Comparison of ENCODE assay signal across 8 cellular contexts in genomic region chr2:85560812-85561279, GRCh38. TPM values are rescaled to one million over a fixed set of nuclear protein-coding genes. Genes with fewer than 3 reads are reported as not detected.
DNase-seq lines count a peak whose midpoint lies in the region; ATAC-seq and TF ChIP-seq lines count a peak whose summit lies in the region.

No MANE protein-coding gene starts in this region.

- H3K27me3 ChIP-seq in Karpas-422 (ENCODE audit: low read length): no peaks in the 10 kb centered on the region

- H3K27ac Mint-ChIP-seq in natural killer cell: peak overlapping the region; percentile 91 to 95

- peak overlapping the region; percentile 72 for H3K4me3 ChIP-seq in Karpas-422 (ENCODE audit: low read length)
- H3K4me3 ChIP-seq in coronary artery: peak overlapping the region; percentile 89

- H3K9me3 Mint-ChIP-seq in natural killer cell: no peaks in the 10 kb centered on the region

- H3K27me3 Mint-ChIP-seq in natural killer cell (ENCODE audit: low read depth in 2 of 2): no peaks in the 10 kb centered on the region

- peak; percentile 43 for DNase-seq in activated CD4-positive, alpha-beta T cell treated with anti-CD3 and anti-CD28 coated beads for 48 hours
- DNase-seq in activated CD4-positive, alpha-beta T cell treated with anti-CD3 and anti-CD28 coated beads for 1 hour: no peak
- no peak for DNase-seq in Karpas-422
- no peak for DNase-seq in coronary artery (ENCODE audit: low spot score)
- DNase-seq in natural killer cell: no peak
- DNase-seq in NCI-H1105 treated with DMSO at 0.1 percent for 48 hours (lab: John Stamatoyannopoulos, UW): no peak
- DNase-seq in NCI-H2029 (lab: John Stamatoyannopoulos, UW): no peak
- no peak for DNase-seq in SKM-1 treated with dmso at 0.1 percent for 144 hours (lab: John Stamatoyannopoulos, UW; ENCODE audit: unreplicated experiment)

- peaks cover 19 to 24% of the 10 kb centered on the region in 2 donors for H3K4me1 Mint-ChIP-seq in natural killer cell

- H4K20me1 ChIP-seq in Karpas-422 (ENCODE audit: insufficient read depth, low read depth, low read length): no peaks in the 10 kb centered on the region

- peak overlapping the region; percentile 80 for H3K9ac ChIP-seq in Karpas-422 (ENCODE audit: low read length)

- TF ChIP-seq CTCF in coronary artery (IDR thresholded peaks at IDR 0.05) (no peak), natural killer cell (IDR thresholded peaks at IDR 0.05) (no peak)

- peaks cover 29% of the 10 kb centered on the region for H3K4me1 ChIP-seq in Karpas-422 (ENCODE audit: low read length)

- H3K36me3 ChIP-seq in Karpas-422 (ENCODE audit: insufficient read depth, low read length): peaks cover 11% of the 10 kb centered on the region

- no peaks in the 10 kb centered on the region for H3K9me2 ChIP-seq in Karpas-422 (replicated peaks; ENCODE audit: insufficient read depth, low read length)

- no peaks in the 10 kb centered on the region for H3K36me3 Mint-ChIP-seq in natural killer cell

- H3K79me2 ChIP-seq in Karpas-422 (ENCODE audit: low read length): peaks cover 34% of the 10 kb centered on the region

- H2AFZ ChIP-seq in Karpas-422 (ENCODE audit: low read length): no peak overlapping the region

- no peaks in the 10 kb centered on the region for H3K9me3 ChIP-seq in Karpas-422 (ENCODE audit: low read length)

- ATAC-seq in natural killer cell: peak; percentile 13 to 27 (median 14)

- intact Hi-C loops in natural killer cell (cut with micrococcal nuclease): loop anchor here (1.0 to 5.0 kb wide), 4 partner anchors 41 to 232 kb away; partner anchors contain the start of genes C2orf68, ELMOD3, RETSAT and TMEM150A

- peak overlapping the region; percentile 99 for H3K4me2 ChIP-seq in Karpas-422 (ENCODE audit: low read depth, low read length, poor library complexity, severe bottlenecking)

- H3K4me3 Mint-ChIP-seq in natural killer cell: peak overlapping the region; percentile 95

- H3K27ac ChIP-seq in Karpas-422 (ENCODE audit: low read length) (no peak overlapping the region), coronary artery (peak overlapping the region; percentile 79 to 91)

RNA-seq across cellular contexts. Expression of gene GGCX, which starts 0.4 kb away (rescaled TPM):
- 31.6 and 47.0 TPM in 2 replicates for total RNA-seq in Karpas-422 (2014; rRNA removed; shearing (Covaris generic); ENCODE audit: low replicate concordance)
- total RNA-seq in natural killer cell: 10 to 100 TPM; 21.3 to 21.7 (median 21.4) TPM

RNA-seq across cellular contexts. Expression of gene VAMP8, which starts 16.5 kb away (rescaled TPM):
- total RNA-seq in Karpas-422 (2014; rRNA removed; shearing (Covaris generic); ENCODE audit: low replicate concordance): 122 and 141 TPM in 2 replicates
- 100 to 1,000 TPM; 105 to 116 (median 111) TPM for total RNA-seq in natural killer cell

RNA-seq across cellular contexts. Expression of gene MAT2A, which starts 21.9 kb away (rescaled TPM):
- total RNA-seq in Karpas-422 (2014; rRNA removed; shearing (Covaris generic); ENCODE audit: low replicate concordance): 324 and 544 TPM in 2 replicates
- total RNA-seq in natural killer cell: 100 to 1,000 TPM; 116 to 141 (median 135) TPM

RNA-seq across cellular contexts. Expression of gene VAMP5, which starts 23.4 kb away (rescaled TPM):
- 0.29 TPM in 1 of 2 replicates, not detected in the other for total RNA-seq in Karpas-422 (2014; rRNA removed; shearing (Covaris generic); ENCODE audit: low replicate concordance)
- 10 to 100 TPM; 35.0 to 50.7 (median 36.7) TPM for total RNA-seq in natural killer cell

RNA-seq across cellular contexts. Expression of gene RNF181, which starts 34.7 kb away (rescaled TPM):
- total RNA-seq in Karpas-422 (2014; rRNA removed; shearing (Covaris generic); ENCODE audit: low replicate concordance): 332 and 398 TPM in 2 replicates
- total RNA-seq in natural killer cell: 10 to 100 TPM; 65.0 to 75.0 (median 66.7) TPM
